25 cellular contexts compared by ENCODE assay signal in the genomic region with DNA sequence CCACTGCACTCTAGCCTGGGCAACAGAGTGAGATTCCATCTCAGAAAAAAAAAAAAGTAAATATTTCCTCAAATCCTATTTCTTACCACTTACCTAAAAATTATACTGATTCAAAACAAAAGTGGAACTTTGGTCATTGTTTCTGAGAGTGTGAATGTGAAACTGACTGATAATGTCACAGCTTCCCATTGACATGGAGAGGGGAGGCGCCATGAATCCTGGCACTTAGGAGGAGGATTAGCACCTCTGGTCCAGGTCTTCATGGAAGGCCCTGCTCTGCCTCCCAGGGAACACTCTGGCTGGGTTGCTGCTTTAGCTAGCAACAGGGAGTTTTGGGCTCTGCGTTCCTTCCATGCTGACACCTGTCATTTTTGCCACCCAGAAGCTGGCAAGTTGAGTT.
"Had no signal": no experiment of that assay in that cellular context is flagged by ENCODE, and none has a peak within 500 bp of the region (broad histone marks: within the 10 kb centered on the region; RNA-seq: fewer than 3 reads in every experiment).

No MANE protein-coding gene starts in this region.

- DNase-seq: hypothalamus; immature natural killer cell; kidney; left ventricle myocardium inferior; midbrain; mucosa of descending colon; naive thymus-derived CD4-positive, alpha-beta T cell; ovary; right lobe of liver; stimulated activated CD4-positive, alpha-beta T cell treated with anti-CD3 and anti-CD28 coated beads, Interleukin-12 subunit alpha, Interleukin-12 subunit beta, amount 100 ng/mL, for 4 hours; stimulated activated CD4-positive, alpha-beta T cell treated with anti-CD3 and anti-CD28 coated beads, Interleukin-15, amount 100 ng/mL, for 24 hours; stimulated activated CD4-positive, alpha-beta T cell treated with anti-CD3 and anti-CD28 coated beads, Interleukin-2, amount 100 ng/mL, for 24 hours; stimulated activated CD4-positive, alpha-beta T cell treated with anti-CD3 and anti-CD28 coated beads, Interleukin-4, amount 100 ng/mL, for 1 hour; stimulated activated naive B cell treated with anti-CD40 and anti-IgM and Interleukin-4, amounts not matched to agents 10 μg/mL and 1 μg/mL and 100 μg/mL, for 72 hours; stimulated activated naive CD8-positive, alpha-beta T cell treated with anti-CD3 and anti-CD28 coated beads, Interleukin-15, Interleukin-2, amounts not matched to agents 100 U/mL and 50 U/mL, for 24 hours; stomach; testis; thyroid gland; transverse colon; upper lobe of left lung had no signal

- H3K27ac ChIP-seq: left ventricle myocardium inferior, ovary, right atrium auricular region, right lobe of liver, skin epidermis, stomach, testis, thyroid gland, transverse colon, upper lobe of left lung had no signal

- H3K4me3 ChIP-seq: left ventricle myocardium inferior, lung, mucosa of descending colon, ovary, right atrium auricular region, right lobe of liver, skin epidermis, stomach, testis, thyroid gland, transverse colon, upper lobe of left lung had no signal

- ATAC-seq: mucosa of descending colon; naive thymus-derived CD4-positive, alpha-beta T cell; natural killer cell treated with Interleukin-12 subunit alpha and Interleukin-12 subunit beta and Interleukin-15 and Interleukin-18, amount 100 ng/mL, for 72 hours; right lobe of liver; stimulated activated naive B cell treated with anti-CD40 and anti-IgM and Interleukin-4, amounts not matched to agents 10 μg/mL and 1 μg/mL and 100 μg/mL, for 72 hours; stimulated activated naive CD8-positive, alpha-beta T cell treated with anti-CD3 and anti-CD28 coated beads, Interleukin-15, Interleukin-2, amounts not matched to agents 100 U/mL and 50 U/mL, for 24 hours had no signal

- H3K27me3 ChIP-seq: ovary, right atrium auricular region, right lobe of liver, stomach, testis, thyroid gland, transverse colon, upper lobe of left lung had no signal

- H3K4me1 ChIP-seq: left ventricle myocardium inferior, right atrium auricular region, right lobe of liver, stomach, testis, thyroid gland, transverse colon, upper lobe of left lung had no signal

- H3K9me3 ChIP-seq: left ventricle myocardium inferior, mucosa of descending colon, ovary, right atrium auricular region, right lobe of liver, testis, thyroid gland, transverse colon, upper lobe of left lung had no signal

- H3K36me3 ChIP-seq: left ventricle myocardium inferior, ovary, right atrium auricular region, right lobe of liver, stomach, thyroid gland, transverse colon, upper lobe of left lung had no signal

- FAIRE-seq: islet of Langerhans, kidney had no signal
